ENCODE assay signal across 29 cellular contexts in the genomic region with DNA sequence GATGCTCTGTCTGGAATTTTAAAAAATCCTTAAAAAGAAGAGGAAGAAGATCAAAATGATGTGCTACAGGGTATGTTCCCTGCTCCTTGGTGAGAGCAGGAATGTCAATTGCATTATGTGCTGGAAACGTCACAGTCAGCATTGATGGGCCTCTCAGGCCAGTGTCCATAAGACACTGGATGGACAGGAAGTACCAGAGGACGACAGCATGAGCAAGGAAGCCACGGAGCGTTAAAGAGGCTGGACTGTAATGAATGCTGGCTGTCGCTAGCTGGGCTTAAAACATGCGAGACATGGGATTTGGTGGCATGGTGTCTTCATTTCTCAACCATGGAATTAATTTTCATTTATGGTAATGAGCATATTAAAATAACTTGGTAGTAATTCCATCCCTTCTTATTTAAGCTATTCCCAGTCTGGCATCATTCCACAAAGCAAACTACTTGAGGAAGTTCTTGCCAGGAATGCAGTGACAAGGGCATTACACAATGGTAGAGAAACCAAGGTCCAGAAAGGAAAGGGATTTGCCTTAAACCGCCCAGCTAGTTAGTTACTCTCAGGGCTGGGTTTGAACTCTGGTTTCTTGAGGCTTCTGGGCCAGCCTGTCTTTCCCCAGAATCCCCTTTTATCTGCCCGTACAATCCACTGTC.
A peak's percentile ranks its signal among the peaks of the same experiment; 100 is the strongest.
DNase-seq lines count a peak whose midpoint lies in the region; ATAC-seq and TF ChIP-seq lines count a peak whose summit lies in the region.
"Had no signal": no experiment of that assay in that cellular context is flagged by ENCODE, and none has a peak within 500 bp of the region (broad histone marks: within the 10 kb centered on the region; RNA-seq: fewer than 3 reads in every experiment).

No MANE protein-coding gene starts in this region.

- H3K27ac ChIP-seq in osteoblast (ENCODE audit: low read depth, low read length) (no peak overlapping the region), GM23338 (ENCODE audit: low read depth) (no peak overlapping the region)
- H3K27ac ChIP-seq: C4-2B, cardiac muscle cell, heart left ventricle, left ventricle myocardium inferior, pancreas, SJCRH30, thoracic aorta had no signal

- peaks cover 11% of the 10 kb centered on the region; the same call in 2 of the 3 replicates for H3K36me3 Mint-ChIP-seq in GM23338 (ENCODE audit: low read depth)
- H3K36me3 Mint-ChIP-seq: natural killer cell treated with Interleukin-12 subunit alpha and Interleukin-12 subunit beta and Interleukin-15 and Interleukin-18, amount 100 ng/mL, for 72 hours had no signal

- H3K9me3 Mint-ChIP-seq in GM23338: peaks cover 20% of the 10 kb centered on the region
- H3K9me3 Mint-ChIP-seq: activated T-cell treated with anti-CD3 and anti-CD28 coated beads, Interleukin-2, amount 50 U/mL, for 24 hours; natural killer cell treated with Interleukin-12 subunit alpha and Interleukin-12 subunit beta and Interleukin-15 and Interleukin-18, amount 100 ng/mL, for 72 hours had no signal

- no peak overlapping the region for H3K4me2 ChIP-seq in osteoblast (ENCODE audit: insufficient read depth, low read length)
- no peak overlapping the region for H3K4me2 ChIP-seq in GM23338

- no peaks in the 10 kb centered on the region for H3F3A ChIP-seq in GM23338 (replicated peaks; ENCODE audit: low read depth)

- H4K20me1 ChIP-seq in osteoblast (ENCODE audit: insufficient read depth, low read length): no peaks in the 10 kb centered on the region
- no peaks in the 10 kb centered on the region for H4K20me1 ChIP-seq in GM23338 (replicated peaks; ENCODE audit: insufficient read depth)

- H3K4me3 ChIP-seq in fibroblast of pulmonary artery (replicated peaks; ENCODE audit: low read depth, low read length): no peak overlapping the region
- no peak overlapping the region for H3K4me3 ChIP-seq in osteoblast (ENCODE audit: insufficient read depth, low read length)
- H3K4me3 ChIP-seq in GM23338: no peak overlapping the region
- H3K4me3 ChIP-seq: cardiac muscle cell, heart left ventricle, left ventricle myocardium inferior, pancreas, SJCRH30, thoracic aorta had no signal

- H3K9me2 ChIP-seq in GM23338 (ENCODE audit: insufficient read depth): 0 out of 2 replicates have a peak, but pooled peaks cover 7% of the 10 kb centered on the region

- H3K36me3 ChIP-seq in osteoblast (ENCODE audit: insufficient read depth, low read length): no peaks in the 10 kb centered on the region
- H3K36me3 ChIP-seq in GM23338 (ENCODE audit: insufficient read depth): peaks cover 8% of the 10 kb centered on the region; the same call in 1 of the 2 replicates
- H3K36me3 ChIP-seq: cardiac muscle cell, heart left ventricle, left ventricle myocardium inferior, pancreas, SJCRH30, thoracic aorta had no signal

- H2AFZ ChIP-seq in osteoblast (ENCODE audit: low read length) (peak overlapping the region; percentile 28), GM23338 (no peak overlapping the region)

- no peak overlapping the region for H3K4me3 Mint-ChIP-seq in GM23338
- H3K4me3 Mint-ChIP-seq: activated CD4-positive, alpha-beta T cell treated with anti-CD3 and anti-CD28 coated beads for 36 hours; activated T-cell treated with anti-CD3 and anti-CD28 coated beads, Interleukin-2, amount 50 U/mL, for 24 hours; natural killer cell treated with Interleukin-12 subunit alpha and Interleukin-12 subunit beta and Interleukin-15 and Interleukin-18, amount 100 ng/mL, for 72 hours had no signal

- H3K4me1 Mint-ChIP-seq in GM23338: peaks cover 11% of the 10 kb centered on the region
- H3K4me1 Mint-ChIP-seq: activated CD4-positive, alpha-beta T cell treated with anti-CD3 and anti-CD28 coated beads for 36 hours had no signal

- no peaks in the 10 kb centered on the region for H3K27me3 Mint-ChIP-seq in GM23338 (ENCODE audit: insufficient read depth, low read depth, poor library complexity)

- H3K4me1 ChIP-seq in osteoblast (ENCODE audit: insufficient read depth, low read length) (no peaks in the 10 kb centered on the region), GM23338 (ENCODE audit: insufficient read depth) (peaks cover 10% of the 10 kb centered on the region; the same call in 1 of the 2 replicates)
- H3K4me1 ChIP-seq: heart left ventricle, left ventricle myocardium inferior, pancreas, SJCRH30 had no signal

- H3K9me3 ChIP-seq in osteoblast (ENCODE audit: low read depth, low read length): no peaks in the 10 kb centered on the region
- H3K9me3 ChIP-seq: pancreas, SJCRH30, thoracic aorta had no signal

- H3K27ac Mint-ChIP-seq in GM23338: no peak overlapping the region
- H3K27ac Mint-ChIP-seq: activated CD4-positive, alpha-beta T cell treated with anti-CD3 and anti-CD28 coated beads for 36 hours; activated T-cell treated with anti-CD3 and anti-CD28 coated beads, Interleukin-2, amount 50 U/mL, for 24 hours had no signal

- TF ChIP-seq CTCF in fibroblast of pulmonary artery (IDR thresholded peaks at IDR 0.05; ENCODE audit: low read length, missing control alignments) (no peak), osteoblast (IDR thresholded peaks at IDR 0.05; ENCODE audit: extremely low read depth, low read depth, low read length) (no peak), GM23338 (conservative IDR thresholded peaks at IDR 0.05; ENCODE audit: low read depth in 2 of 2) (no peak)

- H3K79me2 ChIP-seq in osteoblast (ENCODE audit: insufficient read depth, low read length) (no peaks in the 10 kb centered on the region), GM23338 (replicated peaks; ENCODE audit: insufficient read depth) (no peaks in the 10 kb centered on the region)

- no peak for ATAC-seq in GM23338
- ATAC-seq: activated CD4-positive, alpha-beta T cell treated with anti-CD3 and anti-CD28 coated beads for 36 hours; heart left ventricle; natural killer cell treated with Interleukin-12 subunit alpha and Interleukin-12 subunit beta and Interleukin-15 and Interleukin-18, amount 100 ng/mL, for 72 hours; right cardiac atrium had no signal

- DNase-seq in EH (ENCODE audit: low read depth) (peak; percentile 24), amniotic epithelial cell (ENCODE audit: low read depth) (peak; percentile 41), fibroblast of pulmonary artery (ENCODE audit: low read depth) (peak; percentile 45), osteoblast (ENCODE audit: insufficient read length, low spot score, missing footprints) (peak; percentile 75), NCI-H2227 (lab: John Stamatoyannopoulos, UW; ENCODE audit: unreplicated experiment) (no peak), GM23338 (ENCODE audit: low spot score) (no peak), iPS-NIHi7 (ENCODE audit: extremely low spot score) (no peak), epidermal melanocyte (ENCODE audit: insufficient read length, low spot score) (no peak)
- DNase-seq: ACHN; activated CD4-positive, alpha-beta T cell treated with anti-CD3 and anti-CD28 coated beads for 36 hours; activated CD8-positive, alpha-beta memory T cell treated with anti-CD3 and anti-CD28 coated beads for 24 hours; activated T-cell treated with anti-CD3 and anti-CD28 coated beads, Interleukin-2, amount 50 U/mL, for 24 hours; cortex of kidney; GOT3; heart left ventricle; Karpas-422; left ventricle myocardium inferior; NCI-H1048; NCI-H187 treated with DMSO at 0.1 percent for 48 hours; NCI-H526; pancreas; right cardiac atrium; SJCRH30; stimulated activated CD4-positive, alpha-beta T cell treated with anti-CD3 and anti-CD28 coated beads, Interleukin-4, amount 100 ng/mL, for 4 hours; stimulated activated naive CD4-positive, alpha-beta T cell treated with Interleukin-2 at 50 U/mL for 16 hours had no signal

- H3K27me3 ChIP-seq in osteoblast (ENCODE audit: insufficient read depth, low read length) (no peaks in the 10 kb centered on the region), GM23338 (ENCODE audit: insufficient read depth) (no peaks in the 10 kb centered on the region)
- H3K27me3 ChIP-seq: cardiac muscle cell, heart left ventricle, pancreas, SJCRH30 had no signal

TF ChIP-seq in GM23338, 12 proteins besides CTCF, POLR2A, EP300 and RAD21:
- no peak for TF ChIP-seq EZH2 (IDR thresholded peaks at IDR 0.05; ENCODE audit: low read depth, unreplicated experiment)

Comparison
In these comparisons a context has a peak if more than half of its experiments do, and no peak if none do; other contexts are left out.
1. DNase-seq: peak in EH (single experiment), amniotic epithelial cell (single experiment), fibroblast of pulmonary artery (single experiment) and osteoblast (single experiment); none in NCI-H2227 (single experiment), GM23338 (single experiment), iPS-NIHi7 (single experiment) and epidermal melanocyte (single experiment).